Comparison of ENCODE assay signal across 8 cellular contexts in genomic region chr5:174323878-174324281, GRCh38.
DNase-seq lines count a peak whose midpoint lies in the region; TF ChIP-seq lines count a peak whose summit lies in the region.

No MANE protein-coding gene starts in this region.

- no peak overlapping the region for H3K9ac ChIP-seq in smooth muscle cell (ENCODE audit: low read depth)

- intact Hi-C loops in Calu3 (cut with micrococcal nuclease; ENCODE audit: unreplicated experiment): loop anchor here (10.0 kb wide), 2 partner anchors 201 to 281 kb away; no protein-coding TSS in a partner anchor
- intact Hi-C loops in stomach (cut with DNase I; ENCODE audit: low total_unique reads): no loop called here
- intact Hi-C loops in esophagus muscularis mucosa (cut with DNase I): no loop called here

- H3K9me3 ChIP-seq in stomach (no peaks in the 10 kb centered on the region), esophagus muscularis mucosa (no peaks in the 10 kb centered on the region), smooth muscle cell (replicated peaks; ENCODE audit: low read depth) (no peaks in the 10 kb centered on the region)

- H3K36me3 ChIP-seq in stomach (no peaks in the 10 kb centered on the region), esophagus muscularis mucosa (no peaks in the 10 kb centered on the region), smooth muscle cell (ENCODE audit: low read depth) (no peaks in the 10 kb centered on the region)

- peak; percentile 76 for DNase-seq in Calu3
- peak; percentile 55 for DNase-seq in GM19240 (ENCODE audit: insufficient read length, low spot score)
- peak; percentile 48 for DNase-seq in HT-29 (ENCODE audit: low spot score)
- DNase-seq in T-helper 2 cell treated with Interferon-gamma antibody and Interleukin-4, amounts not matched to agents 5 μg/mL and 100 μg/mL, for 36 hours (ENCODE audit: low spot score): peak; percentile 6
- DNase-seq in kidney tubule cell (ENCODE audit: low spot score): peak; percentile 80
- DNase-seq in stomach: no peak
- no peak for DNase-seq in esophagus muscularis mucosa (ENCODE audit: extremely low spot score)
- DNase-seq in smooth muscle cell (lab: John Stamatoyannopoulos, UW; ENCODE audit: unreplicated experiment): no peak

- TF ChIP-seq EP300 in stomach (IDR thresholded peaks at IDR 0.05) (no peak), esophagus muscularis mucosa (IDR thresholded peaks at IDR 0.05) (no peak)

- H3K4me3 ChIP-seq in stomach: no peak overlapping the region
- no peak overlapping the region for H3K4me3 ChIP-seq in esophagus muscularis mucosa
- H3K4me3 ChIP-seq in smooth muscle cell: no peak overlapping the region

- WGBS in stomach, 5 donors: 6 to 12% (median 8%) methylated on average over 4 of the region's 4 CpGs
- WGBS in esophagus muscularis mucosa: 21% methylated on average over 4 of the region's 4 CpGs
- WGBS in smooth muscle cell (ENCODE audit: low lambda C conversion rate): 15% methylated on average over 4 of the region's 4 CpGs

- H3K27ac Mint-ChIP-seq in Calu3 (ENCODE audit: unreplicated experiment): no peak overlapping the region
- no peak overlapping the region for H3K27ac Mint-ChIP-seq in T-helper 2 cell treated with Interferon-gamma antibody and Interleukin-4, amounts not matched to agents 5 μg/mL and 100 μg/mL, for 36 hours

- H2AFZ ChIP-seq in smooth muscle cell (ENCODE audit: low read depth): no peak overlapping the region

- CTCF ChIA-PET in Calu3 (lab: Charles Lee): interaction anchor here (0.5 to 1.3 kb wide), 6 partner anchors 12 to 413 kb away, joined by 3 to 4 read pairs (median 3); no protein-coding TSS in a partner anchor

- TF ChIP-seq POLR2A in stomach (IDR thresholded peaks at IDR 0.05) (no peak), esophagus muscularis mucosa (IDR thresholded peaks at IDR 0.05; ENCODE audit: low read depth) (no peak)

- peaks cover 4% of the 10 kb centered on the region for H3F3A ChIP-seq in smooth muscle cell (ENCODE audit: low read depth)

- no peaks in the 10 kb centered on the region for H3K79me2 ChIP-seq in smooth muscle cell (ENCODE audit: low read depth)

- no peaks in the 10 kb centered on the region for H3K36me3 Mint-ChIP-seq in Calu3 (ENCODE audit: insufficient read depth, unreplicated experiment)
- H3K36me3 Mint-ChIP-seq in T-helper 2 cell treated with Interferon-gamma antibody and Interleukin-4, amounts not matched to agents 5 μg/mL and 100 μg/mL, for 36 hours (ENCODE audit: low read depth): no peaks in the 10 kb centered on the region

- no TSS peak for BruUV-seq in Calu3 (replicated peaks; lab: Mats Ljungman, UMichigan)

- no peaks in the 10 kb centered on the region for H3K4me1 ChIP-seq in stomach
- no peaks in the 10 kb centered on the region for H3K4me1 ChIP-seq in esophagus muscularis mucosa
- peaks cover 20% of the 10 kb centered on the region for H3K4me1 ChIP-seq in smooth muscle cell (ENCODE audit: low read depth)

- no peak overlapping the region for H3K27ac ChIP-seq in stomach
- H3K27ac ChIP-seq in esophagus muscularis mucosa (replicated peaks in 1 of 4): no peak overlapping the region
- H3K27ac ChIP-seq in smooth muscle cell (ENCODE audit: low read depth): no peak overlapping the region

- no peaks in the 10 kb centered on the region for H4K20me1 ChIP-seq in smooth muscle cell (ENCODE audit: low read depth)

- no peak for TF ChIP-seq CTCF in Calu3 (IDR thresholded peaks at IDR 0.05; ENCODE audit: unreplicated experiment)
- TF ChIP-seq CTCF in stomach (IDR thresholded peaks at IDR 0.05): no peak
- TF ChIP-seq CTCF in esophagus muscularis mucosa (IDR thresholded peaks at IDR 0.05): no peak
- TF ChIP-seq CTCF in smooth muscle cell (IDR thresholded peaks at IDR 0.05; ENCODE audit: borderline replicate concordance, insufficient read depth, poor library complexity, severe bottlenecking): no peak

- H3K27me3 ChIP-seq in stomach (peaks cover 0 to 68% (median 28%) of the 10 kb centered on the region in 3 donors), esophagus muscularis mucosa (peaks cover 0 to 67% (median 2%) of the 10 kb centered on the region in 4 donors), smooth muscle cell (ENCODE audit: low read depth) (peaks cover 11% of the 10 kb centered on the region)

- peaks cover 33% of the 10 kb centered on the region for H3K4me1 Mint-ChIP-seq in Calu3 (ENCODE audit: low read depth, unreplicated experiment)
- peaks cover 2% of the 10 kb centered on the region for H3K4me1 Mint-ChIP-seq in T-helper 2 cell treated with Interferon-gamma antibody and Interleukin-4, amounts not matched to agents 5 μg/mL and 100 μg/mL, for 36 hours (ENCODE audit: low read depth)

- no peak overlapping the region for H3K4me3 Mint-ChIP-seq in Calu3 (ENCODE audit: low read depth, unreplicated experiment)
- no peak overlapping the region for H3K4me3 Mint-ChIP-seq in T-helper 2 cell treated with Interferon-gamma antibody and Interleukin-4, amounts not matched to agents 5 μg/mL and 100 μg/mL, for 36 hours

- H3K27me3 Mint-ChIP-seq in Calu3 (ENCODE audit: unreplicated experiment): peaks cover 72% of the 10 kb centered on the region
- H3K27me3 Mint-ChIP-seq in T-helper 2 cell treated with Interferon-gamma antibody and Interleukin-4, amounts not matched to agents 5 μg/mL and 100 μg/mL, for 36 hours (ENCODE audit: low read depth): peaks cover 7% of the 10 kb centered on the region

- no peaks in the 10 kb centered on the region for H3K9me3 Mint-ChIP-seq in Calu3 (ENCODE audit: low read depth, unreplicated experiment)
- H3K9me3 Mint-ChIP-seq in T-helper 2 cell treated with Interferon-gamma antibody and Interleukin-4, amounts not matched to agents 5 μg/mL and 100 μg/mL, for 36 hours: no peaks in the 10 kb centered on the region

- no peak overlapping the region for H3K4me2 ChIP-seq in smooth muscle cell

Comparison
In these comparisons a context has a peak if more than half of its experiments do, and no peak if none do; other contexts are left out.
1. DNase-seq: peak in Calu3 (single experiment), GM19240 (single experiment), HT-29 (single experiment), T-helper 2 cell treated with Interferon-gamma antibody and Interleukin-4, amounts not matched to agents 5 μg/mL and 100 μg/mL, for 36 hours (single experiment) and kidney tubule cell (single experiment); none in stomach (single experiment), esophagus muscularis mucosa (single experiment) and smooth muscle cell (single experiment).